1 cellular context compared by ENCODE assay signal in genomic region chr7:113118074-113118959, GRCh38.
TF ChIP-seq lines count a peak whose summit lies in the region.

Gene SMIM30, minus strand, starts transcription at chr7:113118554. Its CDS starts 976 bp downstream, at chr7:113117578.

TF ChIP-seq in HepG2, 621 proteins besides CTCF, POLR2A, EP300 and RAD21 (continued from another document and continues in another):
- TF ChIP-seq ZNF800 (CRISPR knock-in tag; IDR thresholded peaks at IDR 0.05) (no peak), HNRNPH1 (optimal IDR thresholded peaks at IDR 0.05; ENCODE audit: low read depth, low read length) (no peak), IKZF1 (IDR thresholded peaks at IDR 0.05) (no peak), HDAC2 (CRISPR knock-in tag; IDR thresholded peaks at IDR 0.05) (peak; percentile 52; the same call in 1 of the 2 replicates), PBX2 (CRISPR knock-in tag; IDR thresholded peaks at IDR 0.05) (no peak), IRX3 (CRISPR knock-in tag; IDR thresholded peaks at IDR 0.05; ENCODE audit: borderline replicate concordance, low read depth) (no peak), BRF2 (CRISPR knock-in tag; IDR thresholded peaks at IDR 0.05) (no peak), MNT (IDR thresholded peaks at IDR 0.05) (no peak), MBD4 (IDR thresholded peaks at IDR 0.05; ENCODE audit: borderline replicate concordance, low read length) (no peak), BCL6 (CRISPR knock-in tag; IDR thresholded peaks at IDR 0.05) (peak; percentile 75), ZFP36L2 (CRISPR knock-in tag; IDR thresholded peaks at IDR 0.05) (no peak), ZNF335 (CRISPR knock-in tag; IDR thresholded peaks at IDR 0.05) (no peak), ZNF331 (CRISPR knock-in tag; IDR thresholded peaks at IDR 0.05) (peak; percentile 45; the same call in 1 of the 2 replicates), RFXAP (CRISPR knock-in tag; IDR thresholded peaks at IDR 0.05; ENCODE audit: borderline replicate concordance) (no peak), ZNF558 (CRISPR knock-in tag; IDR thresholded peaks at IDR 0.05; ENCODE audit: borderline replicate concordance) (no peak), HDAC6 (IDR thresholded peaks at IDR 0.05; ENCODE audit: low read depth, low read length) (no peak), FOSL2 (CRISPR knock-in tag; IDR thresholded peaks at IDR 0.05) (peak; percentile 33; the same call in 1 of the 2 replicates), MAFK (conservative IDR thresholded peaks at IDR 0.05 in 1 of 2, IDR thresholded peaks at IDR 0.05 in 1 of 2; ENCODE audit: low read length in 2 of 2) (no peak), ZNF674 (CRISPR knock-in tag; IDR thresholded peaks at IDR 0.05; ENCODE audit: low read depth) (no peak), ZSCAN9 (CRISPR knock-in tag; IDR thresholded peaks at IDR 0.05; ENCODE audit: borderline replicate concordance) (peak; percentile 76), ZBED4 (CRISPR knock-in tag; IDR thresholded peaks at IDR 0.05; ENCODE audit: borderline replicate concordance) (0 out of 2 replicates have a peak, but pooled peaks have one; percentile 36), RNF2 (conservative IDR thresholded peaks at IDR 0.05; ENCODE audit: low read depth) (no peak), PCBP1 (IDR thresholded peaks at IDR 0.05; ENCODE audit: borderline replicate concordance, low read depth, low read length) (no peak), ZNF589 (CRISPR knock-in tag; conservative IDR thresholded peaks at IDR 0.05) (no peak), SMAD9 (CRISPR knock-in tag; IDR thresholded peaks at IDR 0.05) (no peak), GATAD2A (CRISPR knock-in tag; IDR thresholded peaks at IDR 0.05) (peak; percentile 90), ZFP37 (CRISPR knock-in tag; IDR thresholded peaks at IDR 0.05; ENCODE audit: borderline replicate concordance) (no peak), ONECUT2 (CRISPR knock-in tag; IDR thresholded peaks at IDR 0.05) (no peak), REXO4 (CRISPR knock-in tag; IDR thresholded peaks at IDR 0.05; ENCODE audit: borderline replicate concordance) (no peak), ELF4 (CRISPR knock-in tag; IDR thresholded peaks at IDR 0.05; ENCODE audit: borderline replicate concordance) (no peak), SIX4 (CRISPR knock-in tag; IDR thresholded peaks at IDR 0.05) (no peak), ZBTB33 (CRISPR knock-in tag; IDR thresholded peaks at IDR 0.05) (no peak), ZHX2 (IDR thresholded peaks at IDR 0.05; ENCODE audit: low read depth) (peak; percentile 65; the same call in 1 of the 2 replicates), ZHX2 (CRISPR knock-in tag; IDR thresholded peaks at IDR 0.05; ENCODE audit: borderline replicate concordance) (no peak), ZNF260 (CRISPR knock-in tag; IDR thresholded peaks at IDR 0.05; ENCODE audit: borderline replicate concordance, low read depth) (no peak), ZNF543 (CRISPR knock-in tag; IDR thresholded peaks at IDR 0.05) (no peak), NCOR1 (IDR thresholded peaks at IDR 0.05; ENCODE audit: borderline replicate concordance, low read length) (no peak), AHR (CRISPR knock-in tag; IDR thresholded peaks at IDR 0.05) (no peak), ZSCAN25 (CRISPR knock-in tag; IDR thresholded peaks at IDR 0.05) (no peak), ZNF563 (CRISPR knock-in tag; IDR thresholded peaks at IDR 0.05) (no peak), XRCC5 (optimal IDR thresholded peaks at IDR 0.05; ENCODE audit: low read length) (peak; percentile 43), ZNF572 (CRISPR knock-in tag; IDR thresholded peaks at IDR 0.05) (no peak), NONO (IDR thresholded peaks at IDR 0.05) (no peak), NONO (CRISPR knock-in tag; conservative IDR thresholded peaks at IDR 0.05) (no peak), ZNF879 (CRISPR knock-in tag; IDR thresholded peaks at IDR 0.05) (no peak), PREB (CRISPR knock-in tag; IDR thresholded peaks at IDR 0.05) (no peak)
